Comparison of ENCODE assay signal across 12 cellular contexts in genomic region chr1:198483645-198484044, GRCh38. TPM values are rescaled to one million over a fixed set of nuclear protein-coding genes. Genes with fewer than 3 reads are reported as not detected.
"Had no signal": no experiment of that assay in that cellular context is flagged by ENCODE, and none has a peak within 500 bp of the region (broad histone marks: within the 10 kb centered on the region; RNA-seq: fewer than 3 reads in every experiment).

No MANE protein-coding gene starts in this region.

- DNase-seq: GM23248, GOT3, H7, H9, HCEC 1CT, HFFc6 had no signal

- H3K9me3 Mint-ChIP-seq: GM23338, H9 had no signal

- H3K4me1 Mint-ChIP-seq: GM23338, H9 had no signal

- H3K27ac Mint-ChIP-seq: GM23338, H9 had no signal

- H3K4me1 ChIP-seq: HAP-1 had no signal

- ATAC-seq: GM23338, HCT116 had no signal

- H3K4me3 ChIP-seq: GM23248, GM23338, HAP-1 had no signal

- H3K9me3 ChIP-seq: HAP-1 had no signal

- FAIRE-seq: H1, H54 had no signal

- H3K36me3 ChIP-seq: HAP-1 had no signal

- H3K4me3 Mint-ChIP-seq: GM23338, H9, HFFc6 had no signal

- H3K27ac ChIP-seq: GM23248 had no signal

RNA-seq across cellular contexts. Expression of gene ATP6V1G3, which starts 56.8 kb away (rescaled TPM):
- total RNA-seq: GM23248, GM23338, H1, H4, H7, H9 had no signal
